Comparison of ENCODE assay signal across 12 cellular contexts in the genomic region with DNA sequence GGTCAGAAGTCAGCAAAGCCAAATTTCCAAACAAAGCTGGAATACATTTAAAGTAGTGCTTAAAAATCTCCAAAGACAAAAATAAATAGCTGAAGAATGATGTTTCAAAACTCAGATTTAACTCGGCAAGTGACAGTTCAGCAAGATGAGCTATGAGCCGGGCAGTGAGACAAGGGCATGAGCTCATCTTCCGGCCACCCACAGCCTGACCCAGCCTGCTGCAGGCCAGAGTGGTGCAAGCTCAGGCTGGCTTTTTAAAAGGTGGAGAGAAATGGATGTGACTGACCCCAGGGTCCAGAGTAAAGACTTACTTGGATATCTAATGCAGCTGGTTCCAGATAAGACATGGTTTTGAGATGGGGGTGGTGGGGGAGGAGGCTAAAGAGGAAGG.
DNase-seq lines count a peak whose midpoint lies in the region; ATAC-seq and TF ChIP-seq lines count a peak whose summit lies in the region.
"Had no signal": no experiment of that assay in that cellular context is flagged by ENCODE, and none has a peak within 500 bp of the region (broad histone marks: within the 10 kb centered on the region; RNA-seq: fewer than 3 reads in every experiment).

No MANE protein-coding gene starts in this region.

- H3K27ac ChIP-seq in endodermal cell (ENCODE audit: low read depth, low read length) (peak overlapping the region; percentile 16), lung (ENCODE audit: low read depth in 1 of 2, low read length in 1 of 2) (no peak overlapping the region), subcutaneous abdominal adipose tissue (ENCODE audit: low read depth, low read length) (peak overlapping the region; percentile 58)

- H3K27me3 ChIP-seq in endodermal cell (ENCODE audit: control insufficient read depth, insufficient read depth, low read length, poor library complexity, severe bottlenecking) (no peaks in the 10 kb centered on the region), lung (ENCODE audit: control insufficient read depth, insufficient read depth) (no peaks in the 10 kb centered on the region), subcutaneous abdominal adipose tissue (ENCODE audit: control insufficient read depth in 5 of 5, insufficient read depth in 4 of 5, low read length in 5 of 5) (no peaks in the 10 kb centered on the region)

- DNase-seq in HS-5 (ENCODE audit: low read depth) (peak; percentile 14), endodermal cell (no peak), lung (ENCODE audit: low spot score) (no peak), NCI-H1092 treated with DMSO at 0.1 percent for 48 hours (lab: John Stamatoyannopoulos, UW) (no peak), SHP77 treated with DMSO at 0.1 percent for 48 hours (lab: John Stamatoyannopoulos, UW) (no peak)
- DNase-seq: DND-41; stimulated activated naive CD8-positive, alpha-beta T cell treated with anti-CD3 and anti-CD28 coated beads, Interleukin-15, amount 100 ng/mL, for 72 hours; T-helper 17 cell had no signal

- H3K4me3 ChIP-seq in endodermal cell (ENCODE audit: low read length) = no peak overlapping the region
- no peak overlapping the region for H3K4me3 ChIP-seq in lung
- no peak overlapping the region for H3K4me3 ChIP-seq in subcutaneous abdominal adipose tissue (ENCODE audit: low read depth in 1 of 5, low read length in 5 of 5)

- H3K9ac ChIP-seq in endodermal cell (ENCODE audit: extremely low read depth, low read length, poor library complexity, severe bottlenecking) (no peak overlapping the region), subcutaneous abdominal adipose tissue (ENCODE audit: low read length in 5 of 5) (no peak overlapping the region)

- no peak overlapping the region for H3K27ac Mint-ChIP-seq in endodermal cell
- H3K27ac Mint-ChIP-seq: stimulated activated naive CD8-positive, alpha-beta T cell treated with anti-CD3 and anti-CD28 coated beads, Interleukin-15, amount 100 ng/mL, for 72 hours; T-helper 17 cell had no signal

- H3K36me3 ChIP-seq in endodermal cell (ENCODE audit: control insufficient read depth, insufficient read depth, low read length) (no peaks in the 10 kb centered on the region), lung (ENCODE audit: control insufficient read depth in 2 of 2, insufficient read depth in 2 of 2, low read length in 2 of 2) (no peaks in the 10 kb centered on the region), subcutaneous abdominal adipose tissue (ENCODE audit: control insufficient read depth in 5 of 5, insufficient read depth in 5 of 5, low read length in 5 of 5) (no peaks in the 10 kb centered on the region)

- no peaks in the 10 kb centered on the region for H3K9me3 Mint-ChIP-seq in endodermal cell
- H3K9me3 Mint-ChIP-seq: stimulated activated naive CD8-positive, alpha-beta T cell treated with anti-CD3 and anti-CD28 coated beads, Interleukin-15, amount 100 ng/mL, for 72 hours had no signal

- ATAC-seq in lung (ENCODE audit: insufficient read depth, low FRiP score) (peak; percentile 31), HG03175 (IDR thresholded peaks at IDR 0.05; ENCODE audit: unreplicated experiment) (no peak), HG02623 (IDR thresholded peaks at IDR 0.05; ENCODE audit: unreplicated experiment) (no peak)
- ATAC-seq: esophagus mucosa, T-helper 17 cell had no signal

- H3K4me3 Mint-ChIP-seq in endodermal cell = no peak overlapping the region
- H3K4me3 Mint-ChIP-seq: stimulated activated naive CD8-positive, alpha-beta T cell treated with anti-CD3 and anti-CD28 coated beads, Interleukin-15, amount 100 ng/mL, for 72 hours; T-helper 17 cell had no signal

- H3K27me3 Mint-ChIP-seq in endodermal cell (ENCODE audit: insufficient read depth) = peaks cover 2% of the 10 kb centered on the region
- H3K27me3 Mint-ChIP-seq: stimulated activated naive CD8-positive, alpha-beta T cell treated with anti-CD3 and anti-CD28 coated beads, Interleukin-15, amount 100 ng/mL, for 72 hours had no signal

- WGBS in endodermal cell (ENCODE audit: insufficient coverage in 1 of 2, insufficient read length in 1 of 2), 2 experiments = 57 to 80% methylated on average over 2 to 3 of the region's 3 CpGs
- 43 to 78% methylated on average over 3 of the region's 3 CpGs for WGBS in lung, 2 donors

- H3K4me1 Mint-ChIP-seq in endodermal cell = peaks cover 29% of the 10 kb centered on the region
- H3K4me1 Mint-ChIP-seq: stimulated activated naive CD8-positive, alpha-beta T cell treated with anti-CD3 and anti-CD28 coated beads, Interleukin-15, amount 100 ng/mL, for 72 hours; T-helper 17 cell had no signal

- TF ChIP-seq CTCF in endodermal cell (conservative IDR thresholded peaks at IDR 0.05) (no peak), lung (IDR thresholded peaks at IDR 0.05; ENCODE audit: control extremely low read depth, extremely low read depth) (no peak)

- H3K9me3 ChIP-seq in endodermal cell (ENCODE audit: control insufficient read depth, low read length) (no peaks in the 10 kb centered on the region), lung (ENCODE audit: control insufficient read depth in 2 of 2, insufficient read depth in 1 of 2, low read length in 1 of 2) (no peaks in the 10 kb centered on the region), subcutaneous abdominal adipose tissue (ENCODE audit: control insufficient read depth in 5 of 5, low read length in 5 of 5) (no peaks in the 10 kb centered on the region)

- no peaks in the 10 kb centered on the region for H3K36me3 Mint-ChIP-seq in endodermal cell (ENCODE audit: low read depth)

- H3K4me1 ChIP-seq in endodermal cell (ENCODE audit: control insufficient read depth, insufficient read depth, low read length) = peaks cover 13% of the 10 kb centered on the region
- H3K4me1 ChIP-seq in lung (ENCODE audit: control insufficient read depth in 2 of 2, insufficient read depth in 2 of 2, low read length in 2 of 2) = no peaks in the 10 kb centered on the region
- peaks cover 10 to 28% (median 22%) of the 10 kb centered on the region in 5 donors for H3K4me1 ChIP-seq in subcutaneous abdominal adipose tissue (ENCODE audit: control insufficient read depth in 5 of 5, insufficient read depth in 5 of 5, low read length in 5 of 5)

Comparison
In these comparisons a context has a peak if more than half of its experiments do, and no peak if none do; other contexts are left out.
1. H3K27ac ChIP-seq: peak in endodermal cell (single experiment) and subcutaneous abdominal adipose tissue (single experiment); none in lung (0 of 2).